In genomic region chr17:15398736-15399331, GRCh38 we compare ENCODE assay signal across 10 cellular contexts. TPM values are rescaled to one million over a fixed set of nuclear protein-coding genes. Genes with fewer than 3 reads are reported as not detected.
DNase-seq lines count a peak whose midpoint lies in the region; ATAC-seq and TF ChIP-seq lines count a peak whose summit lies in the region.
"Had no signal": no experiment of that assay in that cellular context is flagged by ENCODE, and none has a peak within 500 bp of the region (broad histone marks: within the 10 kb centered on the region; RNA-seq: fewer than 3 reads in every experiment).

No MANE protein-coding gene starts in this region.

- no peak overlapping the region for H3K4me3 ChIP-seq in AG04450 (ENCODE audit: low read depth, low read length)
- no peak overlapping the region for H3K4me3 ChIP-seq in esophagus muscularis mucosa
- no peak overlapping the region for H3K4me3 ChIP-seq in mesodermal cell (ENCODE audit: extremely low read depth, insufficient read depth, low read length, poor library complexity, severe bottlenecking)
- H3K4me3 ChIP-seq: BLaER1, K562 had no signal

- CTCF ChIA-PET in AG04450 (lab: Charles Lee): interaction anchor here (1.3 kb wide), 1 partner anchor 37 kb away, joined by 3 read pairs; no protein-coding TSS in a partner anchor

- no peak for TF ChIP-seq EP300 in esophagus muscularis mucosa (IDR thresholded peaks at IDR 0.05)

- H3K27me3 ChIP-seq in AG04450 (ENCODE audit: control insufficient read depth, insufficient read depth, low read length) (no peaks in the 10 kb centered on the region), esophagus muscularis mucosa (no peaks in the 10 kb centered on the region)
- H3K27me3 ChIP-seq: BLaER1 had no signal

- H3K36me3 ChIP-seq in esophagus muscularis mucosa (no peaks in the 10 kb centered on the region), mesodermal cell (ENCODE audit: control insufficient read depth, insufficient read depth, low read length) (no peaks in the 10 kb centered on the region)
- H3K36me3 ChIP-seq: BLaER1 had no signal

- intact Hi-C loops in esophagus muscularis mucosa (cut with DNase I): no loop called here

- H3K9me3 ChIP-seq in AG04450 (ENCODE audit: control insufficient read depth, insufficient read depth, low read length): no peaks in the 10 kb centered on the region
- no peaks in the 10 kb centered on the region for H3K9me3 ChIP-seq in esophagus muscularis mucosa
- no peaks in the 10 kb centered on the region for H3K9me3 ChIP-seq in mesodermal cell (ENCODE audit: control insufficient read depth, low read length)
- H3K9me3 ChIP-seq: BLaER1 had no signal

- POLR2A ChIA-PET in AG04450 (lab: Yijun Ruan, JAX): interaction anchor here (0.7 kb wide), 1 partner anchor 35 kb away, joined by 4 read pairs; no protein-coding TSS in a partner anchor

- TF ChIP-seq CTCF in AG04450 (IDR thresholded peaks at IDR 0.05; ENCODE audit: low read depth, low read length) (no peak), esophagus muscularis mucosa (IDR thresholded peaks at IDR 0.05) (no peak)

- H3K27ac ChIP-seq in AG04450 (ENCODE audit: low read depth, low read length): peak overlapping the region; percentile 21
- peak overlapping the region; percentile 7 to 40 (median 24) for H3K27ac ChIP-seq in esophagus muscularis mucosa (replicated peaks in 1 of 4)
- H3K27ac ChIP-seq in mesodermal cell (ENCODE audit: low read depth, low read length, severe bottlenecking): peak overlapping the region; percentile 88
- H3K27ac ChIP-seq: BLaER1 had no signal

- WGBS in esophagus muscularis mucosa: 57% methylated on average over 5 of the region's 5 CpGs
- WGBS in mesodermal cell (ENCODE audit: insufficient coverage in 2 of 2), 2 experiments: 72 to 81% methylated on average over 4 to 5 of the region's 5 CpGs

- ATAC-seq in GM21528 (IDR thresholded peaks at IDR 0.05; ENCODE audit: low FRiP score, unreplicated experiment): no peak
- ATAC-seq in GM21367 (IDR thresholded peaks at IDR 0.05; ENCODE audit: unreplicated experiment): no peak
- ATAC-seq: K562 had no signal

- no peak for TF ChIP-seq POLR2A in esophagus muscularis mucosa (IDR thresholded peaks at IDR 0.05; ENCODE audit: low read depth)

- H3K4me1 ChIP-seq in esophagus muscularis mucosa (peaks cover 22 to 36% (median 32%) of the 10 kb centered on the region in 4 donors), mesodermal cell (ENCODE audit: control insufficient read depth, insufficient read depth, low read length, poor library complexity, severe bottlenecking) (peaks cover 21% of the 10 kb centered on the region)
- H3K4me1 ChIP-seq: BLaER1 had no signal

- DNase-seq in AG04450 (ENCODE audit: low read depth, low spot score) (no peak), esophagus muscularis mucosa (ENCODE audit: extremely low spot score) (no peak), dedifferentiated amniotic fluid mesenchymal stem cell (ENCODE audit: extremely low spot score) (no peak), RPMI8226 (no peak)

TF ChIP-seq in PFSK-1, 5 proteins besides CTCF, POLR2A, EP300 and RAD21:
- TF ChIP-seq FOXP2 (optimal IDR thresholded peaks at IDR 0.05; ENCODE audit: borderline replicate concordance, extremely low read depth, extremely low read length, insufficient read depth) (peak; percentile 51), POLR2AphosphoS5 (IDR thresholded peaks at IDR 0.05; ENCODE audit: low read depth, low read length) (no peak)
TF ChIP-seq in PFSK-1: peak in this region for 1.

RNA-seq across cellular contexts. Expression of gene TEKT3, which starts 57.4 kb away (rescaled TPM):
- polyA plus RNA-seq in AG04450 (2011; rRNA removed): 0.36 and 0.69 TPM in 2 replicates
- polyA minus RNA-seq in AG04450 (2011; rRNA and poly(A)+ RNA removed): 0.74 and 0.97 TPM in 2 replicates
- polyA plus RNA-seq in PFSK-1 (2012; ENCODE audit: insufficient read length, low read depth): not detected
- not detected for total RNA-seq in esophagus muscularis mucosa
- 1.4 TPM for polyA plus RNA-seq in mesodermal cell (2013, experiment 1 of 2)
- 1.1 TPM for polyA plus RNA-seq in mesodermal cell (2013, experiment 2 of 2)
- total RNA-seq: K562 had no signal
- polyA plus RNA-seq: K562 had no signal

Comparison
In these comparisons a context has a peak if more than half of its experiments do, and no peak if none do; other contexts are left out.
1. H3K27ac ChIP-seq: peak in every context shown above with its lines; median percentile 88 in mesodermal cell; 24 in esophagus muscularis mucosa; 21 in AG04450.